ENCODE assay signal across 26 cellular contexts in the genomic region with DNA sequence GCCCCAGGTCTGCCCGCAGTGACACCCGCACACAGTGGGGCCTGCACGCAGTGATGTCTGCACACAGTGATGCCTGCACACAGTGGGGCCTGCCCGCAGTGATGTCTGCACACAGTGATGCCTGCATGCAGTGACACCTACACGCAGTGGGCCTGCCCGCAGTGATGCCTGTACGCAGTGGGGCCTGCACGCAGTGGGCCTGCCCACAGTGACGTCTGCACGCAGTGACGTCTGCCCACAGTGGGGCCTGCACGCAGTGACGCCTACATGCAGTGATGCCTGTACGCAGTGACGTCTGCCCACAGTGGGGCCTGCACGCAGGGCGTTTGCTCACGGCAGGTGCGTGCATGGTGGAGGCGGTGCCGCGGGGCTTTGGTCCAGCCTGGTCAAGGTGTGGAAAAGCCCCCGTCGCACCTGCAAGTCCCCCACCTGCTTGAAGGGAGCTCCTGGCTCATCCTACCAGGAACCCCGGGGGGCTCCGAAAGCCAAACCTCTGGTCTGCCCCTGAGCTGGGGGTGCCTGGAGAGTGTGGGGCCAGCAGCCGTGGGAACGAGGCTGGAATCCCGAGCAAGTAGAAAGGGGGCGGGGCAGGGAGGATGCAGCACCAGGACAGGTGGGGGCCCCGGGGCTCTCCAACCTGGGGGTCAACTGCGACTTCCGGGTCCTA. TPM values are rescaled to one million over a fixed set of nuclear protein-coding genes. Genes with fewer than 3 reads are reported as not detected.
DNase-seq lines count a peak whose midpoint lies in the region; ATAC-seq and TF ChIP-seq lines count a peak whose summit lies in the region.
"Had no signal": no experiment of that assay in that cellular context is flagged by ENCODE, and none has a peak within 500 bp of the region (broad histone marks: within the 10 kb centered on the region; RNA-seq: fewer than 3 reads in every experiment).

No MANE protein-coding gene starts in this region.

- H2AFZ ChIP-seq in IMR-90 (replicated peaks; ENCODE audit: low read length, poor library complexity), result peak overlapping the region; percentile 55
- H2AFZ ChIP-seq: hepatocyte had no signal

- H2BK20ac ChIP-seq in IMR-90 (ENCODE audit: low read depth, low read length), result no peak overlapping the region

- WGBS in IMR-90 (ENCODE audit: extremely low coverage in 2 of 2, insufficient read length in 1 of 2), 2 experiments, result 88% methylated on average over 20 of the region's 33 CpGs; no CpG with 5 or more reads in 1 of the 2 experiments
- WGBS in right lobe of liver (ENCODE audit: insufficient coverage, low coverage, low lambda C conversion rate, missing lambda C conversion rate), result no CpG with 5 or more reads among the region's 33 CpGs
- 85 to 88% (median 86%) methylated on average over 19 to 33 of the region's 33 CpGs for WGBS in stomach, 5 donors

- intact Hi-C loops in IMR-90 (cut with micrococcal nuclease) (loop anchor here (5.0 kb wide), 1 partner anchor 174 kb away; no protein-coding TSS in a partner anchor), ascending aorta (cut with DNase I) (loop anchor here (2.0 to 10.0 kb wide), 3 partner anchors 63 to 575 kb away; partner anchors contain the start of genes CTSD, DUSP8 and TSSC4), right lobe of liver (cut with DNase I) (loop anchor here in 1 of 2 donors (5.0 kb wide), 1 partner anchor 129 kb away; the partner anchor contains the start of gene KRTAP5-6), stomach (cut with DNase I; ENCODE audit: low total_unique reads) (no loop called here)

- dilution Hi-C loops in IMR-90 (cut with HindIII; ENCODE audit: low sequenced_read_pairs, unreplicated experiment), result no loop called here

- H3K4me1 ChIP-seq in IMR-90 (ENCODE audit: control insufficient read depth, insufficient read depth, low read length) (peaks cover 15% of the 10 kb centered on the region), ascending aorta (peaks cover 53 to 72% of the 10 kb centered on the region in 2 donors), right lobe of liver (peaks cover 0 to 19% (median 7%) of the 10 kb centered on the region in 4 donors), stomach (peaks cover 33 to 73% (median 50%) of the 10 kb centered on the region in 4 donors)

- in situ Hi-C loops in IMR-90 (cut with MboI; ENCODE audit: low sequenced_read_pairs), result no loop called here
- in situ Hi-C loops in ACHN (cut with HindIII; ENCODE audit: low pct_ligation_motif_present, low pct_unique_long_range_greater_than_20kb, low sequenced_read_pairs), result no loop called here

- H4K91ac ChIP-seq in IMR-90 (ENCODE audit: insufficient read depth, low read depth, low read length), result no peak overlapping the region

- H3K14ac ChIP-seq in IMR-90 (replicated peaks; ENCODE audit: low read depth, low read length), result no peak overlapping the region

- TF ChIP-seq RAD21 in IMR-90 (IDR thresholded peaks at IDR 0.05; ENCODE audit: low read length), result no peak

- H2BK15ac ChIP-seq in IMR-90 (ENCODE audit: low read depth, low read length), result no peak overlapping the region

- H3K36me3 ChIP-seq in IMR-90 (ENCODE audit: control insufficient read depth, insufficient read depth, low read length), result no peaks in the 10 kb centered on the region
- H3K36me3 ChIP-seq in ascending aorta, result no peaks in the 10 kb centered on the region
- no peaks in the 10 kb centered on the region for H3K36me3 ChIP-seq in right lobe of liver
- H3K36me3 ChIP-seq in stomach, result no peaks in the 10 kb centered on the region
- H3K36me3 ChIP-seq: MG63 had no signal

- H2BK5ac ChIP-seq in IMR-90 (ENCODE audit: low read depth, low read length, poor library complexity, severe bottlenecking), result no peak overlapping the region

- H3K4me3 ChIP-seq in IMR-90 (ENCODE audit: insufficient read depth, low read depth, low read length) (no peak overlapping the region), ascending aorta (no peak overlapping the region), right lobe of liver (no peak overlapping the region), stomach (no peak overlapping the region)
- H3K4me3 ChIP-seq: hepatocyte, lung, MG63 had no signal

- H4K20me1 ChIP-seq in IMR-90 (ENCODE audit: insufficient read depth, low read length), result no peaks in the 10 kb centered on the region

- TF ChIP-seq POLR2A in IMR-90 (IDR thresholded peaks at IDR 0.05; ENCODE audit: low read depth, low read length), result no peak
- no peak for TF ChIP-seq POLR2A in right lobe of liver (IDR thresholded peaks at IDR 0.05)
- no peak for TF ChIP-seq POLR2A in stomach (IDR thresholded peaks at IDR 0.05)

- no peaks in the 10 kb centered on the region for H3K79me1 ChIP-seq in IMR-90 (ENCODE audit: low read depth in 1 of 2, low read length in 2 of 2)

- H3K9ac ChIP-seq in IMR-90 (ENCODE audit: low read depth, low read length), result no peak overlapping the region

- no peak overlapping the region for H3K4me2 ChIP-seq in IMR-90 (ENCODE audit: low read depth, low read length)
- H3K4me2 ChIP-seq: hepatocyte had no signal

- TF ChIP-seq EP300 in stomach (IDR thresholded peaks at IDR 0.05), result no peak

- H3K9me3 ChIP-seq in IMR-90 (ENCODE audit: control insufficient read depth, insufficient read depth, low read length) (no peaks in the 10 kb centered on the region), ascending aorta (no peaks in the 10 kb centered on the region), right lobe of liver (no peaks in the 10 kb centered on the region), stomach (no peaks in the 10 kb centered on the region)
- H3K9me3 ChIP-seq: MG63 had no signal

- POLR2A ChIA-PET in IMR-90 (lab: Charles Lee; ENCODE audit: unreplicated experiment), result no interaction called here

- ATAC-seq in IMR-90 (ENCODE audit: low read depth) (no peak), right lobe of liver (no peak), GM19455 (IDR thresholded peaks at IDR 0.05; ENCODE audit: unreplicated experiment) (no peak)

- no peak overlapping the region for H4K5ac ChIP-seq in IMR-90 (ENCODE audit: low read depth, low read length)

- no peak overlapping the region for H2BK120ac ChIP-seq in IMR-90 (ENCODE audit: low read depth, low read length)

- H2AK5ac ChIP-seq in IMR-90 (ENCODE audit: low read depth, low read length), result no peak overlapping the region

- no peak overlapping the region for H3K56ac ChIP-seq in IMR-90 (ENCODE audit: extremely low read depth, insufficient read depth, low read length)

- H2AK9ac ChIP-seq in IMR-90 (replicated peaks; ENCODE audit: low read depth, low read length, poor library complexity), result no peak overlapping the region

- H3K4ac ChIP-seq in IMR-90 (ENCODE audit: low read depth, low read length), result no peak overlapping the region

- H4K8ac ChIP-seq in IMR-90 (ENCODE audit: low read depth in 2 of 2, low read length in 2 of 2), result no peak overlapping the region

- no peak for TF ChIP-seq CTCF in IMR-90 (conservative IDR thresholded peaks at IDR 0.05; ENCODE audit: low read depth, low read length)
- TF ChIP-seq CTCF in ascending aorta (IDR thresholded peaks at IDR 0.05), result no peak
- TF ChIP-seq CTCF in right lobe of liver (IDR thresholded peaks at IDR 0.05), result no peak
- no peak for TF ChIP-seq CTCF in stomach (IDR thresholded peaks at IDR 0.05)

- no peaks in the 10 kb centered on the region for H3K9me1 ChIP-seq in IMR-90 (ENCODE audit: insufficient read depth, low read length)

- CTCF ChIA-PET in IMR-90 (lab: Yijun Ruan, JAX), result no interaction called here

- no TSS peak for BruUV-seq in IMR-90 (replicated peaks; lab: Mats Ljungman, UMichigan)

- H3K27me3 ChIP-seq in IMR-90 (ENCODE audit: control insufficient read depth, insufficient read depth, low read length) (peaks cover 9% of the 10 kb centered on the region; the same call in 1 of the 2 replicates), ascending aorta (no peaks in the 10 kb centered on the region), right lobe of liver (no peaks in the 10 kb centered on the region), stomach (peaks cover 0 to 31% (median 0%) of the 10 kb centered on the region in 3 donors)
- H3K27me3 ChIP-seq: hepatocyte, MG63 had no signal

- no peak overlapping the region for H3K18ac ChIP-seq in IMR-90 (ENCODE audit: low read depth, low read length)

- no peak for DNase-seq in IMR-90
- DNase-seq in ascending aorta (ENCODE audit: low spot score in 2 of 2), result peak in 1 of 2 donors; percentile 61
- peak in 2 of 3 donors; percentile 45 to 53 for DNase-seq in right lobe of liver
- DNase-seq in stomach, result no peak
- no peak for DNase-seq in ACHN
- no peak for DNase-seq in NCI-H446 (lab: John Stamatoyannopoulos, UW)
- no peak for DNase-seq in NCI-H510A treated with DMSO at 0.1 percent for 48 hours (lab: John Stamatoyannopoulos, UW)
- DNase-seq: activated B cell treated with CpG ODN at 0.5 μM for 24 hours; activated CD4-positive, alpha-beta memory T cell treated with anti-CD3 and anti-CD28 coated beads for 36 hours; activated gamma-delta T cell treated with Interleukin-2 at 50 U/mL for 16 hours; CD8-positive, alpha-beta memory T cell; central memory CD4-positive, alpha-beta T cell; naive B cell; NCI-H1436; NCI-H748 treated with DMSO at 0.1 percent for 48 hours; stimulated activated CD4-positive, alpha-beta T cell treated with anti-CD3 and anti-CD28 coated beads, Interleukin-2, amount 100 ng/mL, for 48 hours; stimulated activated naive CD4-positive, alpha-beta T cell treated with Interleukin-2 at 50 U/mL for 16 hours; T-helper 2 cell had no signal

- H3K27ac ChIP-seq in IMR-90 (ENCODE audit: insufficient read depth, low read length) (no peak overlapping the region), ascending aorta (peak overlapping the region; percentile 94 to 96), right lobe of liver (no peak overlapping the region), stomach (peak overlapping the region in 4 of 5 donors; percentile 71 to 80 (median 78))

- no peak overlapping the region for H3K23ac ChIP-seq in IMR-90 (ENCODE audit: low read depth, low read length)

RNA-seq across cellular contexts. Expression of gene SYT8, which starts 8.9 kb away (rescaled TPM):
- total RNA-seq in IMR-90 (2012; rRNA removed), result not detected in 2 replicates
- polyA plus RNA-seq in IMR-90 (2012; rRNA removed), result not detected in 2 replicates
- polyA plus RNA-seq in IMR-90 (2012; cell fraction: cytosol; rRNA removed), result not detected in 2 replicates
- polyA plus RNA-seq in IMR-90 (2012; cell fraction: nucleus; rRNA removed; ENCODE audit: low replicate concordance), result 0.32 TPM in 1 of 2 replicates, not detected in the other
- not detected for total RNA-seq in ascending aorta
- under 1 TPM in 1 of 6 experiments, not detected in 5; 0.68 TPM for total RNA-seq in right lobe of liver
- 10 to 100 TPM in 1 of 5 donors, 1 to 10 TPM in 1, under 1 TPM in 3; 0.72 to 13.4 (median 0.92) TPM for total RNA-seq in stomach
- polyA plus RNA-seq in stomach, result 10 to 100 TPM in 1 of 3 donors, 1 to 10 TPM in 2; 1.7 to 77.3 (median 3.7) TPM
- total RNA-seq: activated B cell treated with CpG ODN at 0.5 μM for 24 hours; activated CD4-positive, alpha-beta memory T cell treated with anti-CD3 and anti-CD28 coated beads for 36 hours; CD8-positive, alpha-beta memory T cell; Daoy; OCI-LY7; skeletal muscle tissue had no signal
- polyA plus RNA-seq: CD8-positive, alpha-beta memory T cell had no signal

RNA-seq across cellular contexts. Expression of gene TNNI2, which starts 12.9 kb away (rescaled TPM):
- total RNA-seq in IMR-90 (2012; rRNA removed) (not detected in 2 replicates), ascending aorta (not detected), right lobe of liver (1 to 10 TPM in 2 of 6 experiments, under 1 TPM in 1, not detected in 3; 0.31 to 1.9 (median 1.1) TPM), stomach (1 to 10 TPM in 1 of 5 donors, not detected in 4; 7.2 TPM)
- polyA plus RNA-seq in IMR-90 (2012; rRNA removed) (not detected in 2 replicates), stomach (10 to 100 TPM in 2 of 3 donors, under 1 TPM in 1; 0.93 to 23.4 (median 17.0) TPM)
- not detected in 2 replicates for polyA plus RNA-seq in IMR-90 (2012; cell fraction: cytosol; rRNA removed)
- 0.25 TPM in 1 of 2 replicates, not detected in the other for polyA plus RNA-seq in IMR-90 (2012; cell fraction: nucleus; rRNA removed; ENCODE audit: low replicate concordance)
- total RNA-seq: activated CD4-positive, alpha-beta memory T cell treated with anti-CD3 and anti-CD28 coated beads for 36 hours; Daoy; epithelial cell of proximal tubule had no signal
- polyA plus RNA-seq: CD8-positive, alpha-beta memory T cell had no signal

RNA-seq across cellular contexts. Expression of gene LSP1, which starts 27.0 kb away (rescaled TPM):
- total RNA-seq in IMR-90 (2012; rRNA removed) (not detected in 2 replicates), ascending aorta (41.9 TPM), right lobe of liver (10 to 100 TPM in 3 of 6 experiments, 1 to 10 TPM in 3; 2.3 to 20.6 (median 8.8) TPM), stomach (10 to 100 TPM in 4 of 5 donors, 1 to 10 TPM in 1; 9.8 to 78.8 (median 46.8) TPM)
- polyA plus RNA-seq in IMR-90 (2012; rRNA removed) (0.11 TPM in 1 of 2 replicates, not detected in the other), stomach (100 to 1,000 TPM in 2 of 3 donors, 10 to 100 TPM in 1; 29.0 to 239 (median 155) TPM)
- 0.04 and 0.13 TPM in 2 replicates for polyA plus RNA-seq in IMR-90 (2012; cell fraction: cytosol; rRNA removed)
- polyA plus RNA-seq in IMR-90 (2012; cell fraction: nucleus; rRNA removed; ENCODE audit: low replicate concordance), result 0.48 TPM in 1 of 2 replicates, not detected in the other
- total RNA-seq: epithelial cell of proximal tubule had no signal

Comparison
In these comparisons a context has a peak if more than half of its experiments do, and no peak if none do; other contexts are left out.
1. DNase-seq: peak in right lobe of liver (2 of 3); none in IMR-90 (single experiment), stomach (single experiment), ACHN (single experiment), NCI-H446 (0 of 2) and NCI-H510A treated with DMSO at 0.1 percent for 48 hours (single experiment).
2. H3K27ac ChIP-seq: peak in ascending aorta (2 of 2) and stomach (4 of 5); none in IMR-90 (single experiment) and right lobe of liver (0 of 3).